14 cellular contexts compared by ENCODE assay signal in the genomic region with DNA sequence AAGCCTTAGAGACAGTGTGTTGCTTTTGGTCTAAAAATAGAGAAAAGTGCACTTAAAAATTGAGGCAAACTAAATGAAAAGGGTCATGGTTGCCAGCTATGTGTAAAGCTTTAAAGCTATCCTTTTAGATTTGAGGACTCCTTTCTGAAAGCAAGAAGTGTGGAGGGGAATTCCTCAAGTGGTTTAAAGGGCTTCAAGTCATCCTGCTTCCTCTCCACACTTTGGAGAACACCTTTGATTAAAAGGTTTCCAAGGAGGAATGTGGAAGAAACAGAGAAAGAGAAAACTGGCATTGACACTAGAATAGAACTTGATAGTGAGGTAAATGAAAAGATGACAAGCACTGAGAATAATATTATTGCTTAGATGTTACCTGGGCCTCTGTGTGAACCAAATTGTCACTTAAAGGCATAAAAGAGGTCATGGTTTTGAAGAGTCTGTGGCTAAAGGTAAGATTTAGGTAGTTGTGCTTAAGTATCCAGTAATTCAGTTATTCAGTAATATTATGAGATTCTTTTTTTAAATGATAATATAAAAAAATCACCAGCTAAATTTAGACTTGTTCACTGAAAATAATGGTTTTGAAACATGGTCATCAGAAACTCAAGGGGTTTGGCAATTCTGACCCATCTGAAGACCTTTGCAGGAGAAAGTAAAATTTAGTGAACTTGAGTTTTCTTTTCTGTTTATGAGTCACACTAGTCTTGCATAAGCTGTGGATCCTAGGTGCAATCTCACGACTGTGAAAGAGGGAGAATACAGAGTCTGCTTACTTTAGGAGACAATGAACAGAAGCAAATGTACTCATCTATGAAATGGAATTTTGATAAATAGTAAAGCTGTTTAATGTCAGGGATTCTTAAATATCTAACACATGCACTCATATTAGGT.
A peak's percentile ranks its signal among the peaks of the same experiment; 100 is the strongest.
DNase-seq lines count a peak whose midpoint lies in the region; ATAC-seq and TF ChIP-seq lines count a peak whose summit lies in the region.
"Had no signal": no experiment of that assay in that cellular context is flagged by ENCODE, and none has a peak within 500 bp of the region (broad histone marks: within the 10 kb centered on the region; RNA-seq: fewer than 3 reads in every experiment).

No MANE protein-coding gene starts in this region.

- H3K36me3 ChIP-seq in gastroesophageal sphincter (no peaks in the 10 kb centered on the region), A673 (ENCODE audit: insufficient read depth, low read length, poor library complexity, severe bottlenecking) (no peaks in the 10 kb centered on the region), osteoblast (ENCODE audit: insufficient read depth, low read length) (no peaks in the 10 kb centered on the region)
- H3K36me3 ChIP-seq: tibial artery had no signal

- 22 to 23% methylated on average over 1 of the region's 1 CpG for WGBS in gastroesophageal sphincter (ENCODE audit: low coverage in 1 of 2), 2 donors

- peaks cover 0 to 10% (median 0%) of the 10 kb centered on the region in 3 donors for H3K9me3 ChIP-seq in gastroesophageal sphincter
- no peaks in the 10 kb centered on the region for H3K9me3 ChIP-seq in A673 (ENCODE audit: low read depth, low read length, poor library complexity, severe bottlenecking)
- H3K9me3 ChIP-seq in osteoblast (ENCODE audit: low read depth, low read length): no peaks in the 10 kb centered on the region
- H3K9me3 ChIP-seq: tibial artery had no signal

- DNase-seq in NOMO-1 treated with dmso at 0.1 percent for 144 hours (lab: John Stamatoyannopoulos, UW; ENCODE audit: unreplicated experiment) (peak; percentile 11), A673 (ENCODE audit: low spot score) (no peak), amniotic stem cell (lab: John Stamatoyannopoulos, UW) (no peak), osteoblast (ENCODE audit: insufficient read length, low spot score, missing footprints) (no peak)
- no peak for DNase-seq in stimulated activated CD4-positive, alpha-beta T cell treated with anti-CD3 and anti-CD28 coated beads, Interleukin-2, amount 100 ng/mL, for 24 hours
- DNase-seq: activated CD8-positive, alpha-beta T cell treated with anti-CD3 and anti-CD28 coated beads, Interleukin-2, amount 10 ng/mL, durations not matched to agents 7 days and 5 days; aorta; left colon; occipital lobe; tibial artery had no signal

- no peak overlapping the region for H3K4me3 ChIP-seq in gastroesophageal sphincter
- H3K4me3 ChIP-seq in A673 (ENCODE audit: low read depth, low read length, poor library complexity, severe bottlenecking): no peak overlapping the region
- H3K4me3 ChIP-seq in osteoblast (ENCODE audit: insufficient read depth, low read length): no peak overlapping the region
- H3K4me3 ChIP-seq: tibial artery had no signal

- TF ChIP-seq EP300 in gastroesophageal sphincter (IDR thresholded peaks at IDR 0.05): no peak

- no peak for TF ChIP-seq POLR2A in gastroesophageal sphincter (IDR thresholded peaks at IDR 0.05)

- no peaks in the 10 kb centered on the region for H4K20me1 ChIP-seq in osteoblast (ENCODE audit: insufficient read depth, low read length)

- H3K4me2 ChIP-seq in osteoblast (ENCODE audit: insufficient read depth, low read length): no peak overlapping the region

- ATAC-seq in GM18870 (IDR thresholded peaks at IDR 0.05; ENCODE audit: unreplicated experiment) (peak; percentile 77), HG02885 (IDR thresholded peaks at IDR 0.05; ENCODE audit: poor library complexity, unreplicated experiment) (peak; percentile 93), gastroesophageal sphincter (peak; percentile 68)
- ATAC-seq: activated CD8-positive, alpha-beta T cell treated with anti-CD3 and anti-CD28 coated beads, Interleukin-2, amount 10 ng/mL, durations not matched to agents 7 days and 5 days; left colon; SK-N-SH treated with all-trans-retinoic acid at 6 μM for 48 hours had no signal

- BruUV-seq in A673 (replicated peaks; lab: Mats Ljungman, UMichigan): no TSS peak

- CTCF ChIA-PET in A673 (lab: Charles Lee): no interaction called here

- no peaks in the 10 kb centered on the region for H3K79me2 ChIP-seq in osteoblast (ENCODE audit: insufficient read depth, low read length)

- no peak for TF ChIP-seq CTCF in gastroesophageal sphincter (IDR thresholded peaks at IDR 0.05)
- TF ChIP-seq CTCF in A673 (conservative IDR thresholded peaks at IDR 0.05; ENCODE audit: low read depth, low read length): no peak
- no peak for TF ChIP-seq CTCF in osteoblast (IDR thresholded peaks at IDR 0.05; ENCODE audit: extremely low read depth, low read depth, low read length)

- POLR2A ChIA-PET in A673 (lab: Charles Lee; ENCODE audit: low non-redundant PET): no interaction called here

- intact Hi-C loops in A673 (cut with micrococcal nuclease; ENCODE audit: unreplicated experiment): no loop called here

- no peaks in the 10 kb centered on the region for H3K27me3 ChIP-seq in gastroesophageal sphincter
- H3K27me3 ChIP-seq in A673 (replicated peaks; ENCODE audit: insufficient read depth, low read depth, low read length, poor library complexity): peaks cover 5% of the 10 kb centered on the region
- H3K27me3 ChIP-seq in osteoblast (ENCODE audit: insufficient read depth, low read length): no peaks in the 10 kb centered on the region
- H3K27me3 ChIP-seq: tibial artery had no signal

- no peak overlapping the region for H2AFZ ChIP-seq in osteoblast (ENCODE audit: low read length)

- H3K27ac ChIP-seq in gastroesophageal sphincter (no peak overlapping the region), A673 (ENCODE audit: low read depth, low read length, poor library complexity, severe bottlenecking) (no peak overlapping the region), osteoblast (ENCODE audit: low read depth, low read length) (no peak overlapping the region)
- H3K27ac ChIP-seq: tibial artery had no signal

- H3K4me1 ChIP-seq in gastroesophageal sphincter (no peaks in the 10 kb centered on the region), A673 (ENCODE audit: insufficient read depth, low read length, poor library complexity, severe bottlenecking) (no peaks in the 10 kb centered on the region), osteoblast (ENCODE audit: insufficient read depth, low read length) (peaks cover 14% of the 10 kb centered on the region)
- H3K4me1 ChIP-seq: tibial artery had no signal
